ENCODE assay signal across 25 cellular contexts in genomic region chr12:11431486-11431885, GRCh38. TPM values are rescaled to one million over a fixed set of nuclear protein-coding genes. Genes with fewer than 3 reads are reported as not detected.
"Had no signal": no experiment of that assay in that cellular context is flagged by ENCODE, and none has a peak within 500 bp of the region (broad histone marks: within the 10 kb centered on the region; RNA-seq: fewer than 3 reads in every experiment).

No MANE protein-coding gene starts in this region.

- DNase-seq: dorsolateral prefrontal cortex; effector CD8-positive, alpha-beta T cell; heart left ventricle; hippocampal formation; kidney glomerular epithelial cell; mesendoderm; naive B cell; nephron progenitor cell; psoas muscle; retina; right lobe of liver; stimulated activated CD4-positive, alpha-beta T cell treated with anti-CD3 and anti-CD28 coated beads, Interleukin-1b, Interleukin-23, amount 100 ng/mL, for 48 hours; stimulated activated CD4-positive, alpha-beta T cell treated with anti-CD3 and anti-CD28 coated beads, Interleukin-4, amount 100 ng/mL, for 24 hours; stimulated activated naive CD4-positive, alpha-beta T cell; tibial artery; upper lobe of left lung; uterus had no signal

- H3K27me3 Mint-ChIP-seq: naive B cell had no signal

- H3K27ac Mint-ChIP-seq: naive B cell, nephron progenitor cell had no signal

- H3K4me1 ChIP-seq: heart left ventricle, psoas muscle, right lobe of liver, tibial artery, upper lobe of left lung, uterus had no signal

- H3K9me3 Mint-ChIP-seq: naive B cell, nephron progenitor cell had no signal

- H3K4me3 ChIP-seq: coronary artery, dorsolateral prefrontal cortex, heart left ventricle, psoas muscle, right lobe of liver, tibial artery, upper lobe of left lung, uterus had no signal

- H3K4me1 Mint-ChIP-seq: naive B cell had no signal

- ATAC-seq: esophagus mucosa, heart left ventricle, psoas muscle, right lobe of liver had no signal

- H3K27me3 ChIP-seq: dorsolateral prefrontal cortex, heart left ventricle, right lobe of liver, tibial artery, upper lobe of left lung, uterus had no signal

- H3K9me3 ChIP-seq: heart left ventricle, psoas muscle, right lobe of liver, tibial artery, upper lobe of left lung, uterus had no signal

- H3K36me3 Mint-ChIP-seq: naive B cell had no signal

- H3K36me3 ChIP-seq: heart left ventricle, right lobe of liver, tibial artery, upper lobe of left lung, uterus had no signal

- H3K4me3 Mint-ChIP-seq: naive B cell, nephron progenitor cell had no signal

RNA-seq across cellular contexts. Expression of gene PRB2, which starts 36.1 kb away (rescaled TPM):
- total RNA-seq: esophagus mucosa, fibroblast of lung, frontal cortex, glomerular endothelial cell, heart left ventricle, liver, lung microvascular endothelial cell, osteoblast, psoas muscle, right lobe of liver, upper lobe of left lung, uterus had no signal
- polyA plus RNA-seq: fibroblast of lung, heart left ventricle, liver, psoas muscle had no signal
